9 cellular contexts compared by ENCODE assay signal in the genomic region with DNA sequence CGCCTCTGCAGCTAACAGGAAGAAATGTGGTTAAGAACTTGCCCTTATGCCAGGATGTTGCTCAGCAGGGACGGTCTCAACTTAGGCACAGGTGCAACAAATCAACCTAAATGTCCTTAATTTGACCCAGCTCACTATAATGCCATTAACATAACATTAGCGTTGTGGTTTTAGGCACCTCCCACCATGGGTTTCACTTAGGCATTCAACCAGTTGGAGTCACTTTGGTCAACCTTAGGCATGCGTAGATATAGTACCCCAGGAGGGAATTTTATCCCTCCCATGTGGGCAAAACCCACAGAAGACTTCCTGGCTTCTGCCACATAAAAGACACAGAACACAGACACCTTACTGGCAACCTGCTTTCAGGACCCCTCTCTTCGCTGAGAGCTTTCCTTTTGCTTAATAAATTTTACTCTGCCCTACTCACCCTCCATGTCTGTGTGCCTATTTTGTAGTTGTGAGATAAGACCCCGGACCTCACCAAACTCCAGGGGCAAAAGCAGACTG. TPM values are rescaled to one million over a fixed set of nuclear protein-coding genes. Genes with fewer than 3 reads are reported as not detected.
DNase-seq lines count a peak whose midpoint lies in the region; TF ChIP-seq lines count a peak whose summit lies in the region.
"Had no signal": no experiment of that assay in that cellular context is flagged by ENCODE, and none has a peak within 500 bp of the region (broad histone marks: within the 10 kb centered on the region; RNA-seq: fewer than 3 reads in every experiment).

No MANE protein-coding gene starts in this region.

- no peak for TF ChIP-seq CTCF in GM12865 (IDR thresholded peaks at IDR 0.05; ENCODE audit: insufficient read depth, low read depth, low read length, missing control alignments)
- no peak for TF ChIP-seq CTCF in MM.1S (IDR thresholded peaks at IDR 0.05; ENCODE audit: low read length)
- TF ChIP-seq CTCF in brain microvascular endothelial cell (IDR thresholded peaks at IDR 0.05; ENCODE audit: low read depth, low read length, missing control alignments), result no peak

- no peaks in the 10 kb centered on the region for H3K9me2 ChIP-seq in MM.1S (replicated peaks; ENCODE audit: insufficient read depth, low read length)

- in situ Hi-C loops in brain microvascular endothelial cell (cut with HindIII; ENCODE audit: low pct_ligation_motif_present, low sequenced_read_pairs), result no loop called here

- no peaks in the 10 kb centered on the region for H3K9me3 ChIP-seq in MM.1S (replicated peaks; ENCODE audit: insufficient read depth, low read length)

- peaks cover 8% of the 10 kb centered on the region; the same call in 1 of the 2 replicates for H3K27me3 ChIP-seq in MM.1S (replicated peaks; ENCODE audit: insufficient read depth, low read length)
- H3K27me3 ChIP-seq in brain microvascular endothelial cell (replicated peaks), result no peaks in the 10 kb centered on the region

- H3K36me3 ChIP-seq in MM.1S (replicated peaks; ENCODE audit: insufficient read depth, low read length) (no peaks in the 10 kb centered on the region), brain microvascular endothelial cell (replicated peaks) (no peaks in the 10 kb centered on the region)

- DNase-seq in GM12865 (ENCODE audit: low read depth) (peak; percentile 85), H4 (ENCODE audit: low spot score) (peak; percentile 81), MM.1S (peak; percentile 98), COR-L47 (lab: John Stamatoyannopoulos, UW) (no peak), brain microvascular endothelial cell (no peak), DMS153 (lab: John Stamatoyannopoulos, UW) (no peak)
- DNase-seq in activated T-helper 1 cell treated with anti-CD3 and anti-CD28 coated beads, Interleukin-2, amount 50 U/mL, for 16 hours (ENCODE audit: low read depth in 1 of 2, low spot score in 1 of 2), result peak; percentile 22 to 31
- DNase-seq in stimulated activated CD4-positive, alpha-beta T cell treated with anti-CD3 and anti-CD28 coated beads, Interleukin-4, amount 100 ng/mL, for 1 hour, result peak; percentile 17

- no peaks in the 10 kb centered on the region for H3K79me2 ChIP-seq in MM.1S (ENCODE audit: low read length)

- H4K20me1 ChIP-seq in MM.1S (ENCODE audit: insufficient read depth, low read length), result no peaks in the 10 kb centered on the region

- H3K4me1 ChIP-seq in MM.1S (ENCODE audit: low read length), result peaks cover 15% of the 10 kb centered on the region

- H3K27ac ChIP-seq in MM.1S (ENCODE audit: low read length), result peak overlapping the region; percentile 53; the same call in 1 of the 2 replicates
- no peak overlapping the region for H3K27ac ChIP-seq in brain microvascular endothelial cell
- H3K27ac ChIP-seq: epithelial cell of prostate had no signal

- H3F3A ChIP-seq in MM.1S (ENCODE audit: insufficient read depth, low read length), result peaks cover 18% of the 10 kb centered on the region

- H3K9ac ChIP-seq in MM.1S (ENCODE audit: low read length), result peak overlapping the region; percentile 26; the same call in 1 of the 2 replicates

- peak overlapping the region; percentile 87 for H3K4me2 ChIP-seq in MM.1S (ENCODE audit: low read depth, low read length)

- H3K4me3 ChIP-seq in GM12865 (ENCODE audit: low read depth, low read length), result peak overlapping the region; percentile 65
- H3K4me3 ChIP-seq in MM.1S (ENCODE audit: low read length), result peak overlapping the region; percentile 57
- no peak overlapping the region for H3K4me3 ChIP-seq in brain microvascular endothelial cell (ENCODE audit: low read depth, low read length)

- H2AFZ ChIP-seq in MM.1S (ENCODE audit: low read length), result 0 out of 2 replicates have a peak overlapping the region, but pooled peaks have one; percentile 13

RNA-seq across cellular contexts. Expression of a gene that starts 8.7 kb away (rescaled TPM):
- total RNA-seq in H4 (2014; rRNA removed; shearing (Covaris generic)), result 33.2 and 53.4 TPM in 2 replicates

RNA-seq across cellular contexts. Expression of a gene that starts 59.8 kb away (rescaled TPM):
- total RNA-seq in H4 (2014; rRNA removed; shearing (Covaris generic)), result 3.9 and 8.8 TPM in 2 replicates

Comparison
In these comparisons a context has a peak if more than half of its experiments do, and no peak if none do; other contexts are left out.
1. DNase-seq: peak in GM12865 (single experiment), H4 (single experiment), MM.1S (single experiment), activated T-helper 1 cell treated with anti-CD3 and anti-CD28 coated beads, Interleukin-2, amount 50 U/mL, for 16 hours (2 of 2) and stimulated activated CD4-positive, alpha-beta T cell treated with anti-CD3 and anti-CD28 coated beads, Interleukin-4, amount 100 ng/mL, for 1 hour (single experiment); none in COR-L47 (single experiment), brain microvascular endothelial cell (single experiment) and DMS153 (single experiment).